Comparison of ENCODE assay signal across 35 cellular contexts in the genomic region with DNA sequence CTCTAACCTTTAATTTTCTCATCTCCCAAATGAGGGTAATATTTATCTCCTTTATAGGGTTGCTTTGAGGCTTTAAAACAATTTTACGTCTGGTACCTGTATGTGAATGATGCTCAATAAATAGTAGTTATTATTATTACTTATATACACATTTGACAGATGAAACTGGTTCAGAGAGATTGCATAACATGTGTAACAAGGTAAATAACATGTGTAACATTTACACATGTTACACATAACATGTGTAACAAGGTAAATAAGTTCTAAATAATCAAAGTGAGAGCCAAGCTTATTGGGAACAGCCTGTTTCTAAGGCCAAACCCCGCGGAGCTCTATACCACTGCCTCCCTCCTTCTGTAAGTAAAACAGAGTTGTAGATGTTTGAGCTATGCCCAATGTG.
"Had no signal": no experiment of that assay in that cellular context is flagged by ENCODE, and none has a peak within 500 bp of the region (broad histone marks: within the 10 kb centered on the region; RNA-seq: fewer than 3 reads in every experiment).

No MANE protein-coding gene starts in this region.

- H3K9ac ChIP-seq: KMS-11 had no signal

- H3K4me3 ChIP-seq: MG63 had no signal

- DNase-seq: Karpas-422, Kasumi-1, KG1, MG63, MM.1S, MV-4-11, NCI-H1048, NCI-H1092, NCI-H1092 treated with DMSO at 0.1 percent for 48 hours, NCI-H1105, NCI-H1105 treated with DMSO at 0.1 percent for 48 hours, NCI-H1417, NCI-H1417 treated with DMSO at 0.1 percent for 48 hours, NCI-H1436, NCI-H1436 treated with DMSO at 0.1 percent for 48 hours, NCI-H146, NCI-H1694, NCI-H1694 treated with DMSO at 0.1 percent for 48 hours, NCI-H187, NCI-H187 treated with DMSO at 0.1 percent for 48 hours, NCI-H1930, NCI-H2029, NCI-H2029 treated with DMSO at 0.1 percent for 48 hours, NCI-H2081, NCI-H2081 treated with DMSO at 0.1 percent for 48 hours, NCI-H2107, NCI-H2171, NCI-H2171 treated with DMSO at 0.1 percent for 48 hours, NCI-H2227 treated with DMSO at 0.1 percent for 48 hours, NCI-H226, NCI-H345, NCI-H446, NCI-H446 treated with DMSO at 0.1 percent for 48 hours, NCI-H510A had no signal

- H3K36me3 ChIP-seq: MG63 had no signal

- H3K27me3 ChIP-seq: MG63 had no signal

- H3K27ac ChIP-seq: KMS-11 had no signal

- H3K4me2 ChIP-seq: KMS-11 had no signal

- H3K9me3 ChIP-seq: MG63 had no signal
